In the genomic region with DNA sequence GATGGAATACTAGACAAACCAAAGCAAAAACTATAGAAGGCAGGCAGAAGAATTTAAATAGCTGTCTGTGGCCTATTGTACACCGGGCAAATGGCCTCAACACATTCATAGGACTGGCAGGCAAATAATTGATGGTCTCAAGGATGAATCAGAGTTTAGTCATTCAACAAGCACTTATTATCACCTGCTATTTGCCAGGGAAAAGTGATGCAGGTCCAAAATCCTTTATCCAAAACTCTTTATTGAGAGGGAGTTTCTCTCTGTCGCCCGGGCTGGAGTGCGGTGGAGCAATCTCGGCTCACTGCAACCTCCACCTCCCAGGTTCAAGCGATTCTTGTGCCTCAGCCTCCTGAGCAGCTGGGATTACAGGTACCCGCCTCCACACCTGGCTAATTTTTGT, we compare ENCODE assay signal across 15 cellular contexts. TPM values are rescaled to one million over a fixed set of nuclear protein-coding genes. Genes with fewer than 3 reads are reported as not detected.
DNase-seq lines count a peak whose midpoint lies in the region; ATAC-seq and TF ChIP-seq lines count a peak whose summit lies in the region.
"Had no signal": no experiment of that assay in that cellular context is flagged by ENCODE, and none has a peak within 500 bp of the region (broad histone marks: within the 10 kb centered on the region; RNA-seq: fewer than 3 reads in every experiment).

No MANE protein-coding gene starts in this region.

- H3K9me3 Mint-ChIP-seq in activated T-helper 17 cell treated with anti-CD3 and anti-CD28 coated beads, Interleukin-2, amount 50 U/mL, for 72 hours = no peaks in the 10 kb centered on the region

- in situ Hi-C loops in ACHN (cut with HindIII; ENCODE audit: low pct_ligation_motif_present, low pct_unique_long_range_greater_than_20kb, low sequenced_read_pairs) = no loop called here

- DNase-seq in ACHN (peak; percentile 62), HFF-Myc (ENCODE audit: extremely low read depth, low read depth) (no peak), inferior parietal cortex (ENCODE audit: extremely low spot score) (no peak), sigmoid colon (no peak)
- DNase-seq: immature natural killer cell; NCI-H1436 treated with DMSO at 0.1 percent for 48 hours; NCI-H524; stimulated activated CD4-positive, alpha-beta T cell treated with anti-CD3 and anti-CD28 coated beads, Interleukin-1b, Interleukin-23, amount 100 ng/mL, for 48 hours had no signal

- H3K36me3 ChIP-seq in iPS-20b (ENCODE audit: insufficient read depth, low read depth, low read length) (peaks cover 33% of the 10 kb centered on the region), sigmoid colon (peaks cover 0 to 17% (median 2%) of the 10 kb centered on the region in 4 donors)

- H3K27me3 ChIP-seq in iPS-20b (ENCODE audit: insufficient read depth, low read length) = no peaks in the 10 kb centered on the region
- no peaks in the 10 kb centered on the region for H3K27me3 ChIP-seq in sigmoid colon

- H3K27ac ChIP-seq in iPS-20b (ENCODE audit: low read length) (no peak overlapping the region), sigmoid colon (no peak overlapping the region)

- peaks cover 21% of the 10 kb centered on the region for H3K36me3 Mint-ChIP-seq in activated T-helper 17 cell treated with anti-CD3 and anti-CD28 coated beads, Interleukin-2, amount 50 U/mL, for 72 hours (ENCODE audit: low read depth)

- TF ChIP-seq EP300 in sigmoid colon (IDR thresholded peaks at IDR 0.05) = no peak

- H3K4me1 ChIP-seq in iPS-20b (ENCODE audit: insufficient read depth, low read length) = peaks cover 12% of the 10 kb centered on the region; the same call in 1 of the 2 replicates
- H3K4me1 ChIP-seq in sigmoid colon = peaks cover 0 to 50% (median 15%) of the 10 kb centered on the region in 4 donors

- no peak for ATAC-seq in activated T-helper 17 cell treated with anti-CD3 and anti-CD28 coated beads, Interleukin-2, amount 50 U/mL, for 72 hours (replicated peaks)
- ATAC-seq in GM21723 (IDR thresholded peaks at IDR 0.05; ENCODE audit: unreplicated experiment) (no peak), HG02981 (IDR thresholded peaks at IDR 0.05; ENCODE audit: unreplicated experiment) (no peak)
- ATAC-seq: activated naive CD4-positive, alpha-beta T cell treated with anti-CD3 and anti-CD28 coated beads, Interleukin-2, amount 50 U/mL, for 72 hours; Right ventricle myocardium inferior had no signal

- peaks cover 12% of the 10 kb centered on the region for H3K4me1 Mint-ChIP-seq in activated T-helper 17 cell treated with anti-CD3 and anti-CD28 coated beads, Interleukin-2, amount 50 U/mL, for 72 hours

- H3K9ac ChIP-seq in iPS-20b (ENCODE audit: low read depth, low read length) = no peak overlapping the region

- H3K4me3 Mint-ChIP-seq in activated T-helper 17 cell treated with anti-CD3 and anti-CD28 coated beads, Interleukin-2, amount 50 U/mL, for 72 hours = peak overlapping the region; percentile 87

- peak overlapping the region; percentile 10 for H3K4me3 ChIP-seq in HFF-Myc (replicated peaks; ENCODE audit: low read depth, low read length)
- 0 out of 2 replicates have a peak overlapping the region, but pooled peaks have one; percentile 96 for H3K4me3 ChIP-seq in iPS-20b (ENCODE audit: low read length)
- H3K4me3 ChIP-seq in sigmoid colon = no peak overlapping the region

- no peak for TF ChIP-seq POLR2A in sigmoid colon (IDR thresholded peaks at IDR 0.05)

- 96 to 97% methylated on average over 7 of the region's 7 CpGs for WGBS in sigmoid colon, 2 donors

- intact Hi-C loops in sigmoid colon (cut with DNase I) = loop anchor here (10.0 kb wide), 2 partner anchors 251 to 531 kb away; no protein-coding TSS in a partner anchor

- H3K27me3 Mint-ChIP-seq in activated T-helper 17 cell treated with anti-CD3 and anti-CD28 coated beads, Interleukin-2, amount 50 U/mL, for 72 hours = no peaks in the 10 kb centered on the region
- H3K27me3 Mint-ChIP-seq: progenitor cell of endocrine pancreas had no signal

- no peak overlapping the region for H3K27ac Mint-ChIP-seq in activated T-helper 17 cell treated with anti-CD3 and anti-CD28 coated beads, Interleukin-2, amount 50 U/mL, for 72 hours
- H3K27ac Mint-ChIP-seq: activated naive CD4-positive, alpha-beta T cell treated with anti-CD3 and anti-CD28 coated beads, Interleukin-2, amount 50 U/mL, for 72 hours had no signal

- H3K9me3 ChIP-seq in iPS-20b (ENCODE audit: insufficient read depth, low read depth, low read length) (no peaks in the 10 kb centered on the region), sigmoid colon (no peaks in the 10 kb centered on the region)

- TF ChIP-seq CTCF in HFF-Myc (IDR thresholded peaks at IDR 0.05; ENCODE audit: low read depth, low read length, missing control alignments) (no peak), sigmoid colon (IDR thresholded peaks at IDR 0.05) (no peak)

RNA-seq across cellular contexts. Expression of a gene that starts 2.3 kb away (rescaled TPM):
- 10 to 100 TPM; 25.9 to 34.1 TPM for total RNA-seq in activated T-helper 17 cell treated with anti-CD3 and anti-CD28 coated beads, Interleukin-2, amount 50 U/mL, for 72 hours
- 10 to 100 TPM; 25.0 to 46.5 (median 29.0) TPM for total RNA-seq in sigmoid colon
- 10 to 100 TPM; 16.2 to 23.1 (median 22.0) TPM for polyA plus RNA-seq in sigmoid colon

RNA-seq across cellular contexts. Expression of a gene that starts 16.1 kb away (rescaled TPM):
- under 1 TPM; 0.09 to 0.24 TPM for total RNA-seq in activated T-helper 17 cell treated with anti-CD3 and anti-CD28 coated beads, Interleukin-2, amount 50 U/mL, for 72 hours
- total RNA-seq in sigmoid colon = 1 to 10 TPM; 3.1 to 7.9 (median 6.3) TPM
- polyA plus RNA-seq in sigmoid colon = 1 to 10 TPM in 1 of 3 donors, under 1 TPM in 2; 0.23 to 3.9 (median 0.60) TPM

Comparison
In these comparisons a context has a peak if more than half of its experiments do, and no peak if none do; other contexts are left out.
1. H3K4me3 ChIP-seq: peak in HFF-Myc (single experiment) and iPS-20b (single experiment); none in sigmoid colon (0 of 4).